In the genomic region with DNA sequence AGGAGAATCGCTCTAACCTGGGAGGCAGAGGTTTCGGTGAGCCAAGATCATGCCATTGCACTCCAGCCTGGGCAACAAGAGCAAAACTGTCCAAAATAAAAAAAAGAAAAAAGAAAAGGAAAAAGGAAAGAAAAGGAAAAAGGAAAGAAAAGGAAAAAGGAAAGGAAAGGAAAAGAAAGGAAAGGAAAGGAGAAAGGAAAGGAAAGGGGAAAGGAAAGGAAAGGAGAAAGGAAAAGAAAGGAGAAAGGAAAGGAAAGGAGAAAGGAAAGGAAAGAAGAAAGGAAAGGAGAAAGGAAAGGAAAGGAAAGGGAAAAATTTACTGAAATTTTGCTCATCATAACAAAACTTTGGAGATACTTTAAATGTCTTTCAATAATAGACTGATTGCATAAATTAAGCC, we compare ENCODE assay signal across 36 cellular contexts.
"Had no signal": no experiment of that assay in that cellular context is flagged by ENCODE, and none has a peak within 500 bp of the region (broad histone marks: within the 10 kb centered on the region; RNA-seq: fewer than 3 reads in every experiment).

No MANE protein-coding gene starts in this region.

- H3K9me3 ChIP-seq: MG63 had no signal

- H3K27me3 ChIP-seq: MG63 had no signal

- DNase-seq: Karpas-422, Kasumi-1, MG63, MM.1S, MV-4-11, NCI-H1048, NCI-H1092, NCI-H1092 treated with DMSO at 0.1 percent for 48 hours, NCI-H1105, NCI-H1105 treated with DMSO at 0.1 percent for 48 hours, NCI-H1417, NCI-H1417 treated with DMSO at 0.1 percent for 48 hours, NCI-H1436, NCI-H1436 treated with DMSO at 0.1 percent for 48 hours, NCI-H146, NCI-H1694, NCI-H1694 treated with DMSO at 0.1 percent for 48 hours, NCI-H187, NCI-H187 treated with DMSO at 0.1 percent for 48 hours, NCI-H1930, NCI-H2029, NCI-H2029 treated with DMSO at 0.1 percent for 48 hours, NCI-H2081, NCI-H2081 treated with DMSO at 0.1 percent for 48 hours, NCI-H2107, NCI-H2171, NCI-H2171 treated with DMSO at 0.1 percent for 48 hours, NCI-H2227 treated with DMSO at 0.1 percent for 48 hours, NCI-H226, NCI-H345, NCI-H446, NCI-H446 treated with DMSO at 0.1 percent for 48 hours, NCI-H510A, NCI-H510A treated with DMSO at 0.1 percent for 48 hours, NCI-H524, NCI-H524 treated with DMSO at 0.1 percent for 48 hours had no signal

- H3K4me3 ChIP-seq: MG63 had no signal

- H3K36me3 ChIP-seq: MG63 had no signal
